Comparison of ENCODE assay signal across 23 cellular contexts in the genomic region with DNA sequence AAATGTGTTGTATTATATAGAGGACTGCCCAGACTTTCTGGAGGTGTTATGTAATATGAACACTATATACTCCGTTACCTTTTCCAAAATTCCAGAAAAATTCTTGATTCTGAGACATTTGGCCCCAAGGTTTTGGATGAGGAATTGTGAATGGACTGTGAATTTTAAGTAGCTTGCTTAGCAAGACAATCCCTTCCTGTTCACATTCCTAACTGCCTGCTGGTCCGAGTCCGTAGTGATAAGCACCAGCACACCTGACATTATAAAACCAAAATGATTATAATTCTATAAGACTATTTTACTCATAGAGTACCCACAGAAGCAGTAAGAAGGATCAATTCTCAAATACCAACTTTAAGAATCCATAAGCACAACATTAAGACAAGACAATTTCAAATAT. TPM values are rescaled to one million over a fixed set of nuclear protein-coding genes. Genes with fewer than 3 reads are reported as not detected.
DNase-seq lines count a peak whose midpoint lies in the region; ATAC-seq, FAIRE-seq and TF ChIP-seq lines count a peak whose summit lies in the region.
"Had no signal": no experiment of that assay in that cellular context is flagged by ENCODE, and none has a peak within 500 bp of the region (broad histone marks: within the 10 kb centered on the region; RNA-seq: fewer than 3 reads in every experiment).

No MANE protein-coding gene starts in this region.

- no peak overlapping the region for H3K18ac ChIP-seq in H1 (ENCODE audit: extremely low read depth, low read length)

- no peak overlapping the region for H3K14ac ChIP-seq in H1 (ENCODE audit: insufficient read length)

- no peak for ATAC-seq in GM21528 (IDR thresholded peaks at IDR 0.05; ENCODE audit: low FRiP score, unreplicated experiment)
- ATAC-seq: A549, GM12878 had no signal

- TF ChIP-seq CTCF in H1 (IDR thresholded peaks at IDR 0.05; ENCODE audit: control extremely low read depth in 1 of 3, insufficient read depth in 1 of 3, low read depth in 1 of 3, low read length in 3 of 3): no peak

- no peak overlapping the region for H2BK12ac ChIP-seq in H1 (ENCODE audit: low read depth, low read length)

- 55% methylated on average over 3 of the region's 3 CpGs; no CpG with 5 or more reads in 1 of the 2 experiments for WGBS in H1 (ENCODE audit: extremely low coverage in 1 of 2, insufficient coverage in 1 of 2, insufficient read length in 1 of 2, insufficient replicate concordance in 2 of 2, low coverage in 1 of 2, low lambda C conversion rate in 2 of 2, missing lambda C conversion rate in 1 of 2), 2 experiments
- 30 to 63% (median 47%) methylated on average over 3 of the region's 3 CpGs for WGBS in small intestine, 3 donors

- peak overlapping the region; percentile 11 to 21; a peak in 2 of 4 replicates for H3K4me2 ChIP-seq in H1 (ENCODE audit: insufficient read depth in 1 of 2, low read depth in 2 of 2, low read length in 2 of 2)
- H3K4me2 ChIP-seq: A549 had no signal

- no peak for TF ChIP-seq RAD21 in H1 (IDR thresholded peaks at IDR 0.05 in 1 of 2, conservative IDR thresholded peaks at IDR 0.05 in 1 of 2; ENCODE audit: low read depth in 2 of 2, low read length in 2 of 2)

- no peak overlapping the region for H3K23ac ChIP-seq in H1 (ENCODE audit: insufficient read length)

- no peak for TF ChIP-seq POLR2A in H1 (IDR thresholded peaks at IDR 0.05; ENCODE audit: control extremely low read depth in 1 of 2, low read depth in 2 of 2, low read length in 2 of 2)

- DNase-seq in H1 (ENCODE audit: low read depth in 1 of 2, low spot score in 2 of 2) (no peak), small intestine (peak; percentile 39), NCI-H446 treated with DMSO at 0.1 percent for 48 hours (lab: John Stamatoyannopoulos, UW) (no peak), NCI-H524 (lab: John Stamatoyannopoulos, UW) (no peak)
- DNase-seq: 8988T; ACHN; C1 segment of cervical spinal cord; Caco-2; CD4-positive, alpha-beta memory T cell; DMS153; DMS79; EL; GDM1; GOT3; H7; HCEC 1CT had no signal

- H3K79me2 ChIP-seq in H1 (ENCODE audit: control insufficient read depth in 1 of 2, insufficient read depth in 2 of 2, low read length in 2 of 2): no peaks in the 10 kb centered on the region

- H3K4me1 ChIP-seq in HUES6 (ENCODE audit: control insufficient read depth, insufficient read depth, low read length) (peaks cover 14% of the 10 kb centered on the region), H1 (replicated peaks in 1 of 4; ENCODE audit: control insufficient read depth in 3 of 4, insufficient read depth in 4 of 4, low read length in 3 of 4) (peaks cover 0 to 9% (median 7%) of the 10 kb centered on the region in 4 experiments; a peak in 4 of 7 replicates), iPS-18a (ENCODE audit: control insufficient read depth, low read depth, low read length) (peaks cover 15% of the 10 kb centered on the region), small intestine (ENCODE audit: control insufficient read depth in 2 of 2, insufficient read depth in 1 of 2, low read depth in 1 of 2, low read length in 1 of 2) (no peaks in the 10 kb centered on the region)
- H3K4me1 ChIP-seq: A549, Caco-2 had no signal

- CTCF ChIA-PET in H1 (lab: Charles Lee; ENCODE audit: partially characterized antibody): interaction anchor here (0.9 to 5.2 kb wide), 4 partner anchors 11 to 76 kb away, joined by 3 to 23 read pairs (median 4); a partner anchor contains a TSS

- H3K56ac ChIP-seq in H1 (replicated peaks; ENCODE audit: insufficient read length, low read depth, low read length): no peak overlapping the region

- no peak overlapping the region for H4K8ac ChIP-seq in H1 (ENCODE audit: extremely low read depth, insufficient read depth, low read length)

- H3K4me3 ChIP-seq in HUES6 (ENCODE audit: low read depth, low read length): 0 out of 2 replicates have a peak overlapping the region, but pooled peaks have one; percentile 24
- H3K4me3 ChIP-seq in H1 (ENCODE audit: extremely low read depth in 1 of 4, insufficient read depth in 2 of 4, low read depth in 3 of 4, low read length in 4 of 4): peak overlapping the region in 1 of 4 experiments; percentile 7; a peak in 1 of 8 replicates
- H3K4me3 ChIP-seq in iPS-18a (ENCODE audit: low read length): peak overlapping the region; percentile 6
- H3K4me3 ChIP-seq in small intestine (ENCODE audit: low read depth in 1 of 2, low read length in 2 of 2): no peak overlapping the region
- H3K4me3 ChIP-seq: A549, GM12878 had no signal

- no peak overlapping the region for H2BK20ac ChIP-seq in H1 (ENCODE audit: low read length)

- H3K9ac ChIP-seq in HUES6 (ENCODE audit: low read length) (no peak overlapping the region), H1 (replicated peaks in 1 of 4; ENCODE audit: extremely low read depth in 1 of 4, low read depth in 3 of 4, low read length in 3 of 4) (no peak overlapping the region), iPS-18a (ENCODE audit: low read length) (no peak overlapping the region)

- TF ChIP-seq EP300 in H1 (IDR thresholded peaks at IDR 0.05; ENCODE audit: borderline replicate concordance in 1 of 2, low read depth in 2 of 2, low read length in 2 of 2): no peak

- POLR2A ChIA-PET in H1 (lab: Charles Lee; ENCODE audit: partially characterized antibody): interaction anchor here (1.0 to 2.5 kb wide), 3 partner anchors 9 to 12 kb away, joined by 3 to 10 read pairs (median 4); a partner anchor contains a TSS

- H4K20me1 ChIP-seq in H1 (replicated peaks in 1 of 2; ENCODE audit: control insufficient read depth in 1 of 2, insufficient read depth in 2 of 2, low read length in 2 of 2): no peaks in the 10 kb centered on the region

- FAIRE-seq in H1 (lab: Jason Lieb, UNC) (no peak), small intestine (lab: Jason Lieb, UNC) (no peak)
- FAIRE-seq: A549, GM12878, GM19239 had no signal

- no peaks in the 10 kb centered on the region for H3K79me1 ChIP-seq in H1 (ENCODE audit: low read depth, low read length)

- no peak overlapping the region for H4K91ac ChIP-seq in H1 (replicated peaks; ENCODE audit: insufficient read length, low read length)

- no peak overlapping the region; the same call in 1 of the 2 replicates for H2AFZ ChIP-seq in H1 (ENCODE audit: low read length)

- H3K4ac ChIP-seq in H1 (replicated peaks; ENCODE audit: insufficient read length, low read depth, low read length): no peak overlapping the region

- no peak overlapping the region for H2BK120ac ChIP-seq in H1 (replicated peaks; ENCODE audit: low read depth, low read length)

- no peak overlapping the region for H2AK5ac ChIP-seq in H1 (ENCODE audit: low read depth, low read length)

- no peak overlapping the region for H4K5ac ChIP-seq in H1 (ENCODE audit: insufficient read length, low read depth, low read length)

- peak overlapping the region; percentile 4; the same call in 1 of the 2 replicates for H3K27ac ChIP-seq in HUES6 (ENCODE audit: low read depth, low read length)
- H3K27ac ChIP-seq in H1 (ENCODE audit: low read depth, low read length): no peak overlapping the region
- H3K27ac ChIP-seq in iPS-18a (ENCODE audit: low read length): no peak overlapping the region
- no peak overlapping the region for H3K27ac ChIP-seq in small intestine (ENCODE audit: low read depth in 1 of 2, low read length in 1 of 2)
- H3K27ac ChIP-seq: A549 had no signal

- no peaks in the 10 kb centered on the region for H3K9me3 ChIP-seq in HUES6 (ENCODE audit: control insufficient read depth, insufficient read depth, low read depth, low read length)
- no peaks in the 10 kb centered on the region for H3K9me3 ChIP-seq in H1 (ENCODE audit: insufficient read depth in 2 of 2, low read depth in 1 of 2, low read length in 1 of 2)
- H3K9me3 ChIP-seq in iPS-18a (ENCODE audit: control insufficient read depth, low read depth, low read length): no peaks in the 10 kb centered on the region
- no peaks in the 10 kb centered on the region for H3K9me3 ChIP-seq in small intestine (ENCODE audit: control insufficient read depth, low read depth)
- H3K9me3 ChIP-seq: A549, Caco-2 had no signal

- no peaks in the 10 kb centered on the region for H3K36me3 ChIP-seq in HUES6 (ENCODE audit: control insufficient read depth, insufficient read depth, low read length)
- no peaks in the 10 kb centered on the region for H3K36me3 ChIP-seq in H1 (ENCODE audit: control insufficient read depth in 2 of 4, insufficient read depth in 4 of 4, low read length in 3 of 4)
- no peaks in the 10 kb centered on the region for H3K36me3 ChIP-seq in iPS-18a (ENCODE audit: control insufficient read depth, low read depth, low read length)
- no peaks in the 10 kb centered on the region for H3K36me3 ChIP-seq in small intestine (ENCODE audit: control insufficient read depth in 2 of 2, insufficient read depth in 2 of 2, low read length in 2 of 2)

- no peak overlapping the region for H2BK5ac ChIP-seq in H1 (ENCODE audit: low read depth, low read length)

- no peaks in the 10 kb centered on the region for H3K23me2 ChIP-seq in H1 (ENCODE audit: low read depth, low read length)

- H2BK15ac ChIP-seq in H1 (ENCODE audit: low read length): no peak overlapping the region

- H3K27me3 ChIP-seq in HUES6 (ENCODE audit: control insufficient read depth, insufficient read depth, low read length) (no peaks in the 10 kb centered on the region), H1 (replicated peaks in 1 of 4; ENCODE audit: control insufficient read depth in 3 of 4, extremely low read depth in 1 of 4, insufficient read depth in 3 of 4, low read length in 3 of 4) (no peaks in the 10 kb centered on the region), iPS-18a (ENCODE audit: control insufficient read depth, insufficient read depth, low read length) (no peaks in the 10 kb centered on the region), small intestine (ENCODE audit: control insufficient read depth in 2 of 2, insufficient read depth in 2 of 2, low read length in 2 of 2) (no peaks in the 10 kb centered on the region)

RNA-seq across cellular contexts. Expression of a gene that starts 11.2 kb away (rescaled TPM):
- total RNA-seq in H1 (2021; fragmentation: NEBNext Ultra II Directional; extraction: Animal tissue kit (Norgen Biotek cat#: 25700)): 0.54 TPM in 1 of 2 replicates, not detected in the other
- polyA plus RNA-seq in H1 (2011; rRNA removed) (0.06 and 0.08 TPM in 2 replicates), small intestine (under 1 TPM in 1 of 3 donors, not detected in 2; 0.27 TPM)
- 0.36 TPM for polyA plus RNA-seq in H1 (2011; cell fraction: cytosol; rRNA removed)
- not detected for polyA plus RNA-seq in H1 (2011; cell fraction: nucleus; rRNA removed)
- polyA plus RNA-seq in H1 (2012, experiment 1 of 2): 0.19 to 0.23 TPM in 2 of 4 replicates, not detected in the others
- polyA plus RNA-seq in H1 (2012, experiment 2 of 2): not detected
- polyA plus RNA-seq in H1 (2013, experiment 1 of 2): 0.10 TPM
- polyA plus RNA-seq in H1 (2013, experiment 2 of 2): 0.13 TPM
- 0.15 TPM in 1 of 2 replicates, not detected in the other for polyA minus RNA-seq in H1 (2011; rRNA and poly(A)+ RNA removed)
- 1.3 TPM for polyA minus RNA-seq in H1 (2011; cell fraction: cytosol; rRNA and poly(A)+ RNA removed)
- polyA minus RNA-seq in H1 (2011; cell fraction: nucleus; rRNA and poly(A)+ RNA removed): 0.70 TPM
- total RNA-seq: Caco-2; CD4-positive, alpha-beta memory T cell; GM12878 had no signal
- polyA plus RNA-seq: BJ; CD4-positive, alpha-beta memory T cell had no signal

RNA-seq across cellular contexts. Expression of a gene that starts 11.7 kb away (rescaled TPM):
- 83.3 and 89.0 TPM in 2 replicates for total RNA-seq in H1 (2021; fragmentation: NEBNext Ultra II Directional; extraction: Animal tissue kit (Norgen Biotek cat#: 25700))
- 31.7 and 45.2 TPM in 2 replicates for polyA plus RNA-seq in H1 (2011; rRNA removed)
- polyA plus RNA-seq in H1 (2011; cell fraction: cytosol; rRNA removed): 41.3 TPM
- polyA plus RNA-seq in H1 (2011; cell fraction: nucleus; rRNA removed): 21.2 TPM
- 56.1 to 69.5 TPM (median 62.4 TPM) in 4 replicates for polyA plus RNA-seq in H1 (2012, experiment 1 of 2)
- polyA plus RNA-seq in H1 (2012, experiment 2 of 2): 35.9 TPM
- polyA plus RNA-seq in H1 (2013, experiment 1 of 2): 62.1 TPM
- 65.2 TPM for polyA plus RNA-seq in H1 (2013, experiment 2 of 2)
- polyA minus RNA-seq in H1 (2011; rRNA and poly(A)+ RNA removed): 92.0 and 101 TPM in 2 replicates
- polyA minus RNA-seq in H1 (2011; cell fraction: cytosol; rRNA and poly(A)+ RNA removed): 81.9 TPM
- polyA minus RNA-seq in H1 (2011; cell fraction: nucleus; rRNA and poly(A)+ RNA removed): 24.8 TPM
- 100 to 1,000 TPM; 102 to 147 (median 116) TPM for polyA plus RNA-seq in small intestine

Comparison
In these comparisons a context has a peak if more than half of its experiments do, and no peak if none do; other contexts are left out.
1. H3K4me3 ChIP-seq: peak in HUES6 (single experiment) and iPS-18a (single experiment); none in small intestine (0 of 2).